In the genomic region with DNA sequence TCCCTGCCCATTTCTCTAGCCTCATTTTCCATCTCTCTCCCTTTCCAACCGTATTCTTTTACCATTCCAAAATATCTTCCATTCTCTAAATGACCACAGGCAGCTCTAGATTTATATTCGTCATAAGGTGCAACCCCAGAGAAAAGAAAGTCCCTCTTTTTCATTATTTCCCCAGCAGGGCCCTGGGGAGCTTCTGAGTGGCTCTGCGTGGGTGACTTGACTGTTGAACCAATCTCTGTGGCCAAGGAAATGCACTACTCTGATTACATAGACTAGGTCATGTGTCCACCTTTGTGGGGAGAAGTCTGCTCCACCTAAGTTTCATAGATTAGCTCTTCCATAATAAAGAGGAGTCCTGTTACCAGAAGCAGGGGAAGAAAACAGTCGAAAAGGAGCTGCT, we compare ENCODE assay signal across 1 cellular context.
TF ChIP-seq lines count a peak whose summit lies in the region.

No MANE protein-coding gene starts in this region.

TF ChIP-seq in GM12878, 131 proteins besides CTCF, POLR2A, EP300 and RAD21 (continued from another document):
- TF ChIP-seq, protein P1, sequence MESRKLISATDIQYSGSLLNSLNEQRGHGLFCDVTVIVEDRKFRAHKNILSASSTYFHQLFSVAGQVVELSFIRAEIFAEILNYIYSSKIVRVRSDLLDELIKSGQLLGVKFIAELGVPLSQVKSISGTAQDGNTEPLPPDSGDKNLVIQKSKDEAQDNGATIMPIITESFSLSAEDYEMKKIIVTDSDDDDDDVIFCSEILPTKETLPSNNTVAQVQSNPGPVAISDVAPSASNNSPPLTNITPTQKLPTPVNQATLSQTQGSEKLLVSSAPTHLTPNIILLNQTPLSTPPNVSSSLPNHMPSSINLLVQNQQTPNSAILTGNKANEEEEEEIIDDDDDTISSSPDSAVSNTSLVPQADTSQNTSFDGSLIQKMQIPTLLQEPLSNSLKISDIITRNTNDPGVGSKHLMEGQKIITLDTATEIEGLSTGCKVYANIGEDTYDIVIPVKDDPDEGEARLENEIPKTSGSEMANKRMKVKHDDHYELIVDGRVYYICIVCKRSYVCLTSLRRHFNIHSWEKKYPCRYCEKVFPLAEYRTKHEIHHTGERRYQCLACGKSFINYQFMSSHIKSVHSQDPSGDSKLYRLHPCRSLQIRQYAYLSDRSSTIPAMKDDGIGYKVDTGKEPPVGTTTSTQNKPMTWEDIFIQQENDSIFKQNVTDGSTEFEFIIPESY (IDR thresholded peaks at IDR 0.05), result no peak
- no peak for TF ChIP-seq EZH2 (IDR thresholded peaks at IDR 0.05; ENCODE audit: borderline replicate concordance, control insufficient read depth, low read depth, low read length)
- no peak for TF ChIP-seq TBL1XR1 (IDR thresholded peaks at IDR 0.05; ENCODE audit: low read depth, low read length)
- TF ChIP-seq SREBF1 (IDR thresholded peaks at IDR 0.05; ENCODE audit: low read length), result no peak
- no peak for TF ChIP-seq HDAC6 (IDR thresholded peaks at IDR 0.05; ENCODE audit: unreplicated experiment)
- TF ChIP-seq IKZF2 (IDR thresholded peaks at IDR 0.05), result peak; percentile 28 to 46; a peak in 2 of 4 replicates
- TF ChIP-seq BRCA1 (IDR thresholded peaks at IDR 0.05; ENCODE audit: low read depth, low read length), result no peak
- TF ChIP-seq SMC3 (IDR thresholded peaks at IDR 0.05; ENCODE audit: borderline replicate concordance, low read length), result no peak
- no peak for TF ChIP-seq HDGF (IDR thresholded peaks at IDR 0.05)
- TF ChIP-seq ZNF274 (IDR thresholded peaks at IDR 0.05; ENCODE audit: insufficient read depth, insufficient read length), result no peak
- TF ChIP-seq KLF5 (IDR thresholded peaks at IDR 0.05; ENCODE audit: partially characterized antibody), result no peak
- TF ChIP-seq KAT2A (conservative IDR thresholded peaks at IDR 0.05; ENCODE audit: control insufficient read depth, low read depth, low read length), result no peak
- no peak for TF ChIP-seq MYB (IDR thresholded peaks at IDR 0.05; ENCODE audit: borderline replicate concordance, low read depth, low read length)
- TF ChIP-seq, protein P2, sequence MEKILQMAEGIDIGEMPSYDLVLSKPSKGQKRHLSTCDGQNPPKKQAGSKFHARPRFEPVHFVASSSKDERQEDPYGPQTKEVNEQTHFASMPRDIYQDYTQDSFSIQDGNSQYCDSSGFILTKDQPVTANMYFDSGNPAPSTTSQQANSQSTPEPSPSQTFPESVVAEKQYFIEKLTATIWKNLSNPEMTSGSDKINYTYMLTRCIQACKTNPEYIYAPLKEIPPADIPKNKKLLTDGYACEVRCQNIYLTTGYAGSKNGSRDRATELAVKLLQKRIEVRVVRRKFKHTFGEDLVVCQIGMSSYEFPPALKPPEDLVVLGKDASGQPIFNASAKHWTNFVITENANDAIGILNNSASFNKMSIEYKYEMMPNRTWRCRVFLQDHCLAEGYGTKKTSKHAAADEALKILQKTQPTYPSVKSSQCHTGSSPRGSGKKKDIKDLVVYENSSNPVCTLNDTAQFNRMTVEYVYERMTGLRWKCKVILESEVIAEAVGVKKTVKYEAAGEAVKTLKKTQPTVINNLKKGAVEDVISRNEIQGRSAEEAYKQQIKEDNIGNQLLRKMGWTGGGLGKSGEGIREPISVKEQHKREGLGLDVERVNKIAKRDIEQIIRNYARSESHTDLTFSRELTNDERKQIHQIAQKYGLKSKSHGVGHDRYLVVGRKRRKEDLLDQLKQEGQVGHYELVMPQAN (conservative IDR thresholded peaks at IDR 0.05), result no peak
- TF ChIP-seq SIN3A (IDR thresholded peaks at IDR 0.05; ENCODE audit: low read depth, low read length), result no peak
- TF ChIP-seq, protein P3, sequence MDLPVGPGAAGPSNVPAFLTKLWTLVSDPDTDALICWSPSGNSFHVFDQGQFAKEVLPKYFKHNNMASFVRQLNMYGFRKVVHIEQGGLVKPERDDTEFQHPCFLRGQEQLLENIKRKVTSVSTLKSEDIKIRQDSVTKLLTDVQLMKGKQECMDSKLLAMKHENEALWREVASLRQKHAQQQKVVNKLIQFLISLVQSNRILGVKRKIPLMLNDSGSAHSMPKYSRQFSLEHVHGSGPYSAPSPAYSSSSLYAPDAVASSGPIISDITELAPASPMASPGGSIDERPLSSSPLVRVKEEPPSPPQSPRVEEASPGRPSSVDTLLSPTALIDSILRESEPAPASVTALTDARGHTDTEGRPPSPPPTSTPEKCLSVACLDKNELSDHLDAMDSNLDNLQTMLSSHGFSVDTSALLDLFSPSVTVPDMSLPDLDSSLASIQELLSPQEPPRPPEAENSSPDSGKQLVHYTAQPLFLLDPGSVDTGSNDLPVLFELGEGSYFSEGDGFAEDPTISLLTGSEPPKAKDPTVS (IDR thresholded peaks at IDR 0.05; ENCODE audit: low read depth, low read length), result no peak
- TF ChIP-seq MEF2B (IDR thresholded peaks at IDR 0.05; ENCODE audit: partially characterized antibody, poor library complexity, severe bottlenecking), result peak; percentile 73
- TF ChIP-seq FOXK2 (IDR thresholded peaks at IDR 0.05), result no peak
- TF ChIP-seq RCOR1 (conservative IDR thresholded peaks at IDR 0.05; ENCODE audit: low read depth, low read length), result no peak
- TF ChIP-seq RUNX3 (IDR thresholded peaks at IDR 0.05; ENCODE audit: low read length), result no peak
- TF ChIP-seq MEF2A (IDR thresholded peaks at IDR 0.05; ENCODE audit: insufficient read depth, low read depth, low read length), result no peak
- no peak for TF ChIP-seq SMAD1 (IDR thresholded peaks at IDR 0.05; ENCODE audit: low read depth, partially characterized antibody)
- TF ChIP-seq CREB1 (IDR thresholded peaks at IDR 0.05; ENCODE audit: low read depth), result no peak
- TF ChIP-seq MTA3 (IDR thresholded peaks at IDR 0.05; ENCODE audit: borderline replicate concordance, low read length), result no peak
- no peak for TF ChIP-seq PAX5 (IDR thresholded peaks at IDR 0.05; ENCODE audit: borderline replicate concordance, low read depth, low read length)
- TF ChIP-seq, protein P4, sequence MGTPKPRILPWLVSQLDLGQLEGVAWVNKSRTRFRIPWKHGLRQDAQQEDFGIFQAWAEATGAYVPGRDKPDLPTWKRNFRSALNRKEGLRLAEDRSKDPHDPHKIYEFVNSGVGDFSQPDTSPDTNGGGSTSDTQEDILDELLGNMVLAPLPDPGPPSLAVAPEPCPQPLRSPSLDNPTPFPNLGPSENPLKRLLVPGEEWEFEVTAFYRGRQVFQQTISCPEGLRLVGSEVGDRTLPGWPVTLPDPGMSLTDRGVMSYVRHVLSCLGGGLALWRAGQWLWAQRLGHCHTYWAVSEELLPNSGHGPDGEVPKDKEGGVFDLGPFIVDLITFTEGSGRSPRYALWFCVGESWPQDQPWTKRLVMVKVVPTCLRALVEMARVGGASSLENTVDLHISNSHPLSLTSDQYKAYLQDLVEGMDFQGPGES (IDR thresholded peaks at IDR 0.05), result no peak
- TF ChIP-seq SUPT20H (IDR thresholded peaks at IDR 0.05; ENCODE audit: borderline replicate concordance, control insufficient read depth, low read depth, low read length), result no peak
- TF ChIP-seq CBX5 (IDR thresholded peaks at IDR 0.05; ENCODE audit: low read depth), result no peak
- TF ChIP-seq, protein P5, sequence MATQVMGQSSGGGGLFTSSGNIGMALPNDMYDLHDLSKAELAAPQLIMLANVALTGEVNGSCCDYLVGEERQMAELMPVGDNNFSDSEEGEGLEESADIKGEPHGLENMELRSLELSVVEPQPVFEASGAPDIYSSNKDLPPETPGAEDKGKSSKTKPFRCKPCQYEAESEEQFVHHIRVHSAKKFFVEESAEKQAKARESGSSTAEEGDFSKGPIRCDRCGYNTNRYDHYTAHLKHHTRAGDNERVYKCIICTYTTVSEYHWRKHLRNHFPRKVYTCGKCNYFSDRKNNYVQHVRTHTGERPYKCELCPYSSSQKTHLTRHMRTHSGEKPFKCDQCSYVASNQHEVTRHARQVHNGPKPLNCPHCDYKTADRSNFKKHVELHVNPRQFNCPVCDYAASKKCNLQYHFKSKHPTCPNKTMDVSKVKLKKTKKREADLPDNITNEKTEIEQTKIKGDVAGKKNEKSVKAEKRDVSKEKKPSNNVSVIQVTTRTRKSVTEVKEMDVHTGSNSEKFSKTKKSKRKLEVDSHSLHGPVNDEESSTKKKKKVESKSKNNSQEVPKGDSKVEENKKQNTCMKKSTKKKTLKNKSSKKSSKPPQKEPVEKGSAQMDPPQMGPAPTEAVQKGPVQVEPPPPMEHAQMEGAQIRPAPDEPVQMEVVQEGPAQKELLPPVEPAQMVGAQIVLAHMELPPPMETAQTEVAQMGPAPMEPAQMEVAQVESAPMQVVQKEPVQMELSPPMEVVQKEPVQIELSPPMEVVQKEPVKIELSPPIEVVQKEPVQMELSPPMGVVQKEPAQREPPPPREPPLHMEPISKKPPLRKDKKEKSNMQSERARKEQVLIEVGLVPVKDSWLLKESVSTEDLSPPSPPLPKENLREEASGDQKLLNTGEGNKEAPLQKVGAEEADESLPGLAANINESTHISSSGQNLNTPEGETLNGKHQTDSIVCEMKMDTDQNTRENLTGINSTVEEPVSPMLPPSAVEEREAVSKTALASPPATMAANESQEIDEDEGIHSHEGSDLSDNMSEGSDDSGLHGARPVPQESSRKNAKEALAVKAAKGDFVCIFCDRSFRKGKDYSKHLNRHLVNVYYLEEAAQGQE (IDR thresholded peaks at IDR 0.05; ENCODE audit: low read depth, low read length), result no peak
- TF ChIP-seq RAD51 (IDR thresholded peaks at IDR 0.05), result peak; percentile 73; the same call in 1 of the 2 replicates
- no peak for TF ChIP-seq PAX8 (IDR thresholded peaks at IDR 0.05)
- no peak for TF ChIP-seq YY1 (IDR thresholded peaks at IDR 0.05; ENCODE audit: low read depth, low read length)
- TF ChIP-seq YBX1 (IDR thresholded peaks at IDR 0.05), result no peak
- TF ChIP-seq, protein P6, sequence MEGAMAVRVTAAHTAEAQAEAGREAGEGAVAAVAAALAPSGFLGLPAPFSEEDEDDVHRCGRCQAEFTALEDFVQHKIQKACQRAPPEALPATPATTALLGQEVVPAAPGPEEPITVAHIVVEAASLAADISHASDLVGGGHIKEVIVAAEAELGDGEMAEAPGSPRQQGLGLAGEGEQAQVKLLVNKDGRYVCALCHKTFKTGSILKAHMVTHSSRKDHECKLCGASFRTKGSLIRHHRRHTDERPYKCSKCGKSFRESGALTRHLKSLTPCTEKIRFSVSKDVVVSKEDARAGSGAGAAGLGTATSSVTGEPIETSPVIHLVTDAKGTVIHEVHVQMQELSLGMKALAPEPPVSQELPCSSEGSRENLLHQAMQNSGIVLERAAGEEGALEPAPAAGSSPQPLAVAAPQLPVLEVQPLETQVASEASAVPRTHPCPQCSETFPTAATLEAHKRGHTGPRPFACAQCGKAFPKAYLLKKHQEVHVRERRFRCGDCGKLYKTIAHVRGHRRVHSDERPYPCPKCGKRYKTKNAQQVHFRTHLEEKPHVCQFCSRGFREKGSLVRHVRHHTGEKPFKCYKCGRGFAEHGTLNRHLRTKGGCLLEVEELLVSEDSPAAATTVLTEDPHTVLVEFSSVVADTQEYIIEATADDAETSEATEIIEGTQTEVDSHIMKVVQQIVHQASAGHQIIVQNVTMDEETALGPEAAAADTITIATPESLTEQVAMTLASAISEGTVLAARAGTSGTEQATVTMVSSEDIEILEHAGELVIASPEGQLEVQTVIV (IDR thresholded peaks at IDR 0.05; ENCODE audit: borderline replicate concordance, partially characterized antibody), result no peak
- TF ChIP-seq, protein P7, sequence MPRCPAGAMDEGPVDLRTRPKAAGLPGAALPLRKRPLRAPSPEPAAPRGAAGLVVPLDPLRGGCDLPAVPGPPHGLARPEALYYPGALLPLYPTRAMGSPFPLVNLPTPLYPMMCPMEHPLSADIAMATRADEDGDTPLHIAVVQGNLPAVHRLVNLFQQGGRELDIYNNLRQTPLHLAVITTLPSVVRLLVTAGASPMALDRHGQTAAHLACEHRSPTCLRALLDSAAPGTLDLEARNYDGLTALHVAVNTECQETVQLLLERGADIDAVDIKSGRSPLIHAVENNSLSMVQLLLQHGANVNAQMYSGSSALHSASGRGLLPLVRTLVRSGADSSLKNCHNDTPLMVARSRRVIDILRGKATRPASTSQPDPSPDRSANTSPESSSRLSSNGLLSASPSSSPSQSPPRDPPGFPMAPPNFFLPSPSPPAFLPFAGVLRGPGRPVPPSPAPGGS (IDR thresholded peaks at IDR 0.05; ENCODE audit: borderline replicate concordance, insufficient read depth, low read depth, low read length, poor library complexity, severe bottlenecking), result no peak
- TF ChIP-seq, protein P8, sequence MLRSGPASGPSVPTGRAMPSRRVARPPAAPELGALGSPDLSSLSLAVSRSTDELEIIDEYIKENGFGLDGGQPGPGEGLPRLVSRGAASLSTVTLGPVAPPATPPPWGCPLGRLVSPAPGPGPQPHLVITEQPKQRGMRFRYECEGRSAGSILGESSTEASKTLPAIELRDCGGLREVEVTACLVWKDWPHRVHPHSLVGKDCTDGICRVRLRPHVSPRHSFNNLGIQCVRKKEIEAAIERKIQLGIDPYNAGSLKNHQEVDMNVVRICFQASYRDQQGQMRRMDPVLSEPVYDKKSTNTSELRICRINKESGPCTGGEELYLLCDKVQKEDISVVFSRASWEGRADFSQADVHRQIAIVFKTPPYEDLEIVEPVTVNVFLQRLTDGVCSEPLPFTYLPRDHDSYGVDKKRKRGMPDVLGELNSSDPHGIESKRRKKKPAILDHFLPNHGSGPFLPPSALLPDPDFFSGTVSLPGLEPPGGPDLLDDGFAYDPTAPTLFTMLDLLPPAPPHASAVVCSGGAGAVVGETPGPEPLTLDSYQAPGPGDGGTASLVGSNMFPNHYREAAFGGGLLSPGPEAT (IDR thresholded peaks at IDR 0.05; ENCODE audit: low read depth), result peak; percentile 72; the same call in 1 of the 2 replicates
